8 cellular contexts compared by ENCODE assay signal in genomic region chr12:14618990-14619389, GRCh38. TPM values are rescaled to one million over a fixed set of nuclear protein-coding genes. Genes with fewer than 3 reads are reported as not detected.
DNase-seq lines count a peak whose midpoint lies in the region; ATAC-seq and TF ChIP-seq lines count a peak whose summit lies in the region.

No MANE protein-coding gene starts in this region.

- no peaks in the 10 kb centered on the region for H3K27me3 ChIP-seq in breast epithelium
- H3K27me3 ChIP-seq in mucosa of stomach (ENCODE audit: control insufficient read depth, insufficient read depth, low read length) = no peaks in the 10 kb centered on the region

- TF ChIP-seq POLR2A in breast epithelium (IDR thresholded peaks at IDR 0.05) = no peak

- intact Hi-C loops in breast epithelium (cut with DNase I; ENCODE audit: low total_unique reads) = no loop called here

- H3K9me3 ChIP-seq in breast epithelium (no peaks in the 10 kb centered on the region), mucosa of stomach (ENCODE audit: control insufficient read depth, low read length) (no peaks in the 10 kb centered on the region)

- H3K9ac ChIP-seq in mucosa of stomach (ENCODE audit: low read length) = peak overlapping the region; percentile 9

- ATAC-seq in HG02571 (IDR thresholded peaks at IDR 0.05; ENCODE audit: unreplicated experiment) (no peak), GM21825 (IDR thresholded peaks at IDR 0.05; ENCODE audit: unreplicated experiment) (no peak), GM21619 (IDR thresholded peaks at IDR 0.05; ENCODE audit: unreplicated experiment) (no peak)

- no peaks in the 10 kb centered on the region for H3K4me1 ChIP-seq in breast epithelium
- H3K4me1 ChIP-seq in mucosa of stomach (ENCODE audit: control insufficient read depth, insufficient read depth, low read length) = peaks cover 26% of the 10 kb centered on the region

- no peak overlapping the region for H3K27ac ChIP-seq in breast epithelium

- no peak overlapping the region for H3K4me3 ChIP-seq in breast epithelium
- H3K4me3 ChIP-seq in mucosa of stomach (ENCODE audit: low read length) = no peak overlapping the region

- H3K36me3 ChIP-seq in breast epithelium (no peaks in the 10 kb centered on the region), mucosa of stomach (ENCODE audit: control insufficient read depth, insufficient read depth, low read length) (no peaks in the 10 kb centered on the region)

- DNase-seq in DMS153 (lab: John Stamatoyannopoulos, UW) = peak; percentile 13
- DNase-seq in LHCN-M2 (ENCODE audit: low read depth) = peak; percentile 31
- no peak for DNase-seq in breast epithelium (ENCODE audit: low spot score in 2 of 2)
- no peak for DNase-seq in activated effector memory CD4-positive, alpha-beta T cell treated with Interleukin-2 at 50 U/mL for 16 hours

- TF ChIP-seq CTCF in breast epithelium (IDR thresholded peaks at IDR 0.05) = peak; percentile 8 to 57 (median 52)

RNA-seq across cellular contexts. Expression of gene PLBD1, which starts 51.3 kb away (rescaled TPM):
- total RNA-seq in LHCN-M2 (2014; rRNA removed) (0.06 and 0.29 TPM in 2 replicates), breast epithelium (10 to 100 TPM; 12.1 to 20.6 (median 19.8) TPM)
- 0.38 TPM for polyA plus RNA-seq in LHCN-M2 (2012)

Comparison
In these comparisons a context has a peak if more than half of its experiments do, and no peak if none do; other contexts are left out.
1. DNase-seq: peak in DMS153 (single experiment) and LHCN-M2 (single experiment); none in breast epithelium (0 of 2) and activated effector memory CD4-positive, alpha-beta T cell treated with Interleukin-2 at 50 U/mL for 16 hours (single experiment).
2. RNA of gene PLBD1, which starts 51.3 kb away (total RNA-seq): 12.1 to 20.6 TPM in breast epithelium; 0.06 to 0.29 TPM in LHCN-M2; every median in the first group is over 10 times any median in the second.